Comparison of ENCODE assay signal across 8 cellular contexts in genomic region chr17:7888184-7888920, GRCh38. TPM values are rescaled to one million over a fixed set of nuclear protein-coding genes. Genes with fewer than 3 reads are reported as not detected.
A peak's percentile ranks its signal among the peaks of the same experiment; 100 is the strongest.
DNase-seq lines count a peak whose midpoint lies in the region; ATAC-seq and TF ChIP-seq lines count a peak whose summit lies in the region.

Gene CHD3 (plus strand): TSS chr17:7888789. CDS start chr17:7889001, 212 bp downstream.

- no peak within 1 kb of the TSS for H3K23ac ChIP-seq in H9 (ENCODE audit: insufficient read length, low read depth, low read length)

- H2BK5ac ChIP-seq in H9 (ENCODE audit: insufficient read length, low read length): no peak within 1 kb of the TSS

- H2BK12ac ChIP-seq in H9 (ENCODE audit: insufficient read length, low read depth, low read length): no peak within 1 kb of the TSS

- H3K4me1 Mint-ChIP-seq in H9: peaks cover 3 to 4% of the 10 kb centered on the region in 2 experiments

- H2AFZ ChIP-seq in H9 (ENCODE audit: low read length): no peak within 1 kb of the TSS

- no peaks in the 10 kb centered on the region for H3K79me2 ChIP-seq in H9 (ENCODE audit: insufficient read depth, low read length)

- H3K18ac ChIP-seq in H9 (ENCODE audit: insufficient read length, low read depth, low read length): no peak within 1 kb of the TSS

- TF ChIP-seq CTCF in H9 (conservative IDR thresholded peaks at IDR 0.05) (no peak), astrocyte of the spinal cord (IDR thresholded peaks at IDR 0.05; ENCODE audit: low read depth, low read length) (no peak)

- H3K56ac ChIP-seq in H9 (ENCODE audit: insufficient read length, low read depth, low read length): no peak within 1 kb of the TSS

- H4K8ac ChIP-seq in H9 (replicated peaks; ENCODE audit: insufficient read length, low read depth, low read length): no peak within 1 kb of the TSS

- peak within 1 kb of the TSS; percentile 64 for H3K14ac ChIP-seq in H9 (ENCODE audit: insufficient read depth, low read length)

- H4K20me1 ChIP-seq in H9 (ENCODE audit: control insufficient read depth, insufficient read depth, insufficient read length): no peaks in the 10 kb centered on the region

- H4K5ac ChIP-seq in H9 (ENCODE audit: insufficient read length, low read depth, low read length): no peak within 1 kb of the TSS

- H3K23me2 ChIP-seq in H9 (ENCODE audit: insufficient read length, low read depth, low read length, poor library complexity, severe bottlenecking): peaks cover 28% of the 10 kb centered on the region

- H3K4me1 ChIP-seq in H9 (ENCODE audit: insufficient read depth, low read length) (no peaks in the 10 kb centered on the region), SJSA1 (replicated peaks) (peaks cover 36% of the 10 kb centered on the region), iPS-18a (ENCODE audit: control insufficient read depth, low read depth, low read length) (peaks cover 31% of the 10 kb centered on the region)

- no peak within 1 kb of the TSS for H3K4ac ChIP-seq in H9 (ENCODE audit: low read depth, low read length)

- no peak within 1 kb of the TSS for H2BK120ac ChIP-seq in H9 (ENCODE audit: low read depth, low read length, poor library complexity, severe bottlenecking)

- H3K9me3 ChIP-seq in H9 (ENCODE audit: control insufficient read depth, low read depth, low read length) (no peaks in the 10 kb centered on the region), SJSA1 (replicated peaks) (no peaks in the 10 kb centered on the region), iPS-18a (ENCODE audit: control insufficient read depth, low read depth, low read length) (no peaks in the 10 kb centered on the region)

- H3K4me2 ChIP-seq in H9 (ENCODE audit: insufficient read depth, insufficient read length, low read length): peak within 1 kb of the TSS; percentile 82

- H2AK5ac ChIP-seq in H9 (ENCODE audit: insufficient read length, low read length): no peak within 1 kb of the TSS

- H3K9ac ChIP-seq in H9 (ENCODE audit: extremely low read depth, insufficient read length, low read length) (peak within 1 kb of the TSS; percentile 12), iPS-18a (ENCODE audit: low read length) (peak within 1 kb of the TSS; percentile 34)

- in situ Hi-C loops in astrocyte of the spinal cord (cut with HindIII; ENCODE audit: low sequenced_read_pairs): no loop called here

- no peaks in the 10 kb centered on the region for H3K9me3 Mint-ChIP-seq in H9

- H3K79me1 ChIP-seq in H9 (ENCODE audit: insufficient read depth, low read depth, low read length, poor library complexity, severe bottlenecking): no peaks in the 10 kb centered on the region

- H3K4me3 Mint-ChIP-seq in H9: no peak within 1 kb of the TSS; a peak in 1 of 5 replicates

- H3K4me3 ChIP-seq in SJSA1 (peak within 1 kb of the TSS; percentile 30), astrocyte of the spinal cord (ENCODE audit: low read depth, low read length) (peak within 1 kb of the TSS; percentile 43), iPS-18a (ENCODE audit: low read length) (peak within 1 kb of the TSS; percentile 66)

- no peak within 1 kb of the TSS for H2BK20ac ChIP-seq in H9 (ENCODE audit: low read depth, low read length, poor library complexity, severe bottlenecking)

- no peak within 1 kb of the TSS for H4K91ac ChIP-seq in H9 (ENCODE audit: insufficient read length, low read depth, low read length)

- ATAC-seq in GM21528 (IDR thresholded peaks at IDR 0.05; ENCODE audit: low FRiP score, unreplicated experiment): no peak
- no peak for ATAC-seq in HG03565 (IDR thresholded peaks at IDR 0.05; ENCODE audit: unreplicated experiment)

- H3T11ph ChIP-seq in H9 (ENCODE audit: low read length): no peak within 1 kb of the TSS

- no peak within 1 kb of the TSS for H2BK15ac ChIP-seq in H9 (ENCODE audit: low read depth, low read length)

- H3K27me3 Mint-ChIP-seq in H9 (ENCODE audit: low read depth): no peaks in the 10 kb centered on the region; the same call in none of the 2 replicates

- WGBS in H9 (ENCODE audit: extremely low coverage, insufficient read length, low lambda C conversion rate): no CpG with 5 or more reads among the region's 18 CpGs

- H3K27me3 ChIP-seq in H9 (ENCODE audit: insufficient read depth, low read length) (no peaks in the 10 kb centered on the region; the same call in 1 of the 2 replicates), SJSA1 (replicated peaks) (no peaks in the 10 kb centered on the region), iPS-18a (ENCODE audit: control insufficient read depth, insufficient read depth, low read length) (peaks cover 18% of the 10 kb centered on the region)

- H3K27ac ChIP-seq in H9 (ENCODE audit: insufficient read length, low read depth, low read length) (no peak within 1 kb of the TSS), SJSA1 (peak within 1 kb of the TSS; percentile 24; the same call in 1 of the 2 replicates), iPS-18a (ENCODE audit: low read length) (no peak within 1 kb of the TSS)

- H3K36me3 Mint-ChIP-seq in H9 (ENCODE audit: insufficient read depth in 1 of 3, low read depth in 3 of 3): peaks cover 0 to 15% (median 0%) of the 10 kb centered on the region in 3 experiments; a peak in 3 of 7 replicates

- DNase-seq in H9 (peak; percentile 44), SJSA1 (ENCODE audit: low read depth in 1 of 2, low spot score in 2 of 2) (no peak), astrocyte of the spinal cord (ENCODE audit: low read depth, low spot score) (peak; percentile 24), glomerular visceral epithelial cell (ENCODE audit: extremely low spot score) (no peak)
- peak; percentile 40 to 56 (median 52) for DNase-seq in stimulated activated CD4-positive, alpha-beta T cell treated with anti-CD3 and anti-CD28 coated beads, Interleukin-12 subunit alpha, Interleukin-12 subunit beta, amount 100 ng/mL, for 48 hours (ENCODE audit: low read depth in 2 of 3, low spot score in 1 of 3)

- no peak within 1 kb of the TSS for H3K27ac Mint-ChIP-seq in H9

- H3K36me3 ChIP-seq in SJSA1 (peaks cover 37% of the 10 kb centered on the region), iPS-18a (ENCODE audit: control insufficient read depth, low read depth, low read length) (no peaks in the 10 kb centered on the region)

RNA-seq across cellular contexts. Expression of gene CHD3, which starts in this region (rescaled TPM):
- 33.2 and 35.7 TPM in 2 replicates for total RNA-seq in H9 (2021)
- 58.3 and 101 TPM in 2 replicates for total RNA-seq in SJSA1 (2014; rRNA removed; shearing (Covaris generic))

Comparison
In these comparisons a context has a peak if more than half of its experiments do, and no peak if none do; other contexts are left out.
1. DNase-seq: peak in H9 (single experiment), astrocyte of the spinal cord (single experiment) and stimulated activated CD4-positive, alpha-beta T cell treated with anti-CD3 and anti-CD28 coated beads, Interleukin-12 subunit alpha, Interleukin-12 subunit beta, amount 100 ng/mL, for 48 hours (3 of 3); none in SJSA1 (0 of 2) and glomerular visceral epithelial cell (single experiment).
2. Peak in every context shown above with its lines, with median percentiles within 50 percentile points of each other: H3K4me3 ChIP-seq.